ENCODE assay signal across 19 cellular contexts in genomic region chr10:71211053-71211452, GRCh38.
"Had no signal": no experiment of that assay in that cellular context is flagged by ENCODE, and none has a peak within 500 bp of the region (broad histone marks: within the 10 kb centered on the region; RNA-seq: fewer than 3 reads in every experiment).

No MANE protein-coding gene starts in this region.

- H3K36me3 Mint-ChIP-seq: mesothelial cell of epicardium had no signal

- DNase-seq: activated CD4-positive, alpha-beta T cell treated with anti-CD3 and anti-CD28 coated beads for 1 hour; activated naive CD4-positive, alpha-beta T cell treated with anti-CD3 and anti-CD28 coated beads for 36 hours; activated T-cell treated with anti-CD3 and anti-CD28 coated beads, Interleukin-2, amount 50 U/mL, for 1 hour; effector memory CD4-positive, alpha-beta T cell; foreskin fibroblast; left cardiac atrium; lower lobe of right lung; nephron progenitor cell; stimulated activated CD4-positive, alpha-beta T cell treated with anti-CD3 and anti-CD28 coated beads, Interleukin-2, amount 100 ng/mL, for 48 hours; SW 1271; T-helper 2 cell; upper lobe of left lung; WERI-Rb-1 had no signal

- H3K4me3 ChIP-seq: prostate gland, right atrium auricular region had no signal

- H3K27me3 ChIP-seq: right atrium auricular region had no signal

- H3K27ac ChIP-seq: lower lobe of right lung, prostate gland, right atrium auricular region, upper lobe of left lung, WERI-Rb-1 had no signal

- H3K4me1 Mint-ChIP-seq: activated T-helper 17 cell treated with anti-CD3 and anti-CD28 coated beads, Interleukin-2, amount 50 U/mL, for 72 hours had no signal

- H3K9me3 Mint-ChIP-seq: activated naive CD4-positive, alpha-beta T cell treated with anti-CD3 and anti-CD28 coated beads for 36 hours; activated T-helper 17 cell treated with anti-CD3 and anti-CD28 coated beads, Interleukin-2, amount 50 U/mL, for 72 hours; dendritic cell treated with granulocyte-macrophage colony-stimulating factor and Interleukin-4, amounts not matched to agents 40 ng/mL and 50 ng/mL, for 4 days; mesothelial cell of epicardium; nephron progenitor cell; stimulated activated naive CD8-positive, alpha-beta T cell treated with anti-CD3 and anti-CD28 coated beads, Interleukin-15, Interleukin-2, amounts not matched to agents 100 ng/mL and 50 ng/mL, for 24 hours had no signal

- H3K9me3 ChIP-seq: lower lobe of right lung, prostate gland, right atrium auricular region, upper lobe of left lung had no signal

- ATAC-seq: activated T-helper 17 cell treated with anti-CD3 and anti-CD28 coated beads, Interleukin-2, amount 50 U/mL, for 72 hours; left cardiac atrium; lower lobe of right lung had no signal

- H3K27ac Mint-ChIP-seq: activated naive CD4-positive, alpha-beta T cell treated with anti-CD3 and anti-CD28 coated beads for 36 hours; activated T-helper 17 cell treated with anti-CD3 and anti-CD28 coated beads, Interleukin-2, amount 50 U/mL, for 72 hours; nephron progenitor cell; stimulated activated naive CD8-positive, alpha-beta T cell treated with anti-CD3 and anti-CD28 coated beads, Interleukin-15, Interleukin-2, amounts not matched to agents 100 ng/mL and 50 ng/mL, for 24 hours had no signal

- H3K4me3 Mint-ChIP-seq: activated naive CD4-positive, alpha-beta T cell treated with anti-CD3 and anti-CD28 coated beads for 36 hours had no signal

- H3K36me3 ChIP-seq: lower lobe of right lung, prostate gland, right atrium auricular region, upper lobe of left lung, WERI-Rb-1 had no signal
